ENCODE assay signal across 24 cellular contexts in genomic region chr1:215416497-215416896, GRCh38.
"Had no signal": no experiment of that assay in that cellular context is flagged by ENCODE, and none has a peak within 500 bp of the region (broad histone marks: within the 10 kb centered on the region; RNA-seq: fewer than 3 reads in every experiment).

No MANE protein-coding gene starts in this region.

- H3K36me3 ChIP-seq: adrenal gland, left lung, thoracic aorta, upper lobe of left lung had no signal

- H3K27me3 ChIP-seq: adrenal gland, foreskin keratinocyte, left lung, upper lobe of left lung had no signal

- ATAC-seq: activated T-cell treated with anti-CD3 and anti-CD28 coated beads, Interleukin-2, amount 50 U/mL, for 4 hours; foreskin keratinocyte; left lung; natural killer cell; sciatic nerve; T-helper 17 cell had no signal

- H3K27ac ChIP-seq: adrenal gland, foreskin keratinocyte, left lung, thoracic aorta, upper lobe of left lung had no signal

- H3K36me3 Mint-ChIP-seq: activated naive CD8-positive, alpha-beta T cell; immature natural killer cell had no signal

- H3K27ac Mint-ChIP-seq: activated naive CD8-positive, alpha-beta T cell; activated T-helper 2 cell treated with anti-CD3 and anti-CD28 coated beads, Interferon-gamma antibody, Interleukin-2, Interleukin-4, amounts not matched to agents 10 μg/mL and 5 μg/mL and 100 μg/mL, durations not matched to agents 14 hours and 24 hours and 36 hours; immature natural killer cell; natural killer cell; T-helper 17 cell had no signal

- H3K4me1 ChIP-seq: left lung, upper lobe of left lung had no signal

- H3K4me1 Mint-ChIP-seq: immature natural killer cell, natural killer cell, T-helper 17 cell had no signal

- H3K27me3 Mint-ChIP-seq: activated naive CD8-positive, alpha-beta T cell; T-helper 17 cell had no signal

- H3K9me3 Mint-ChIP-seq: activated T-cell treated with anti-CD3 and anti-CD28 coated beads, Interleukin-2, amount 50 U/mL, for 4 hours; activated T-helper 2 cell treated with anti-CD3 and anti-CD28 coated beads, Interferon-gamma antibody, Interleukin-2, Interleukin-4, amounts not matched to agents 10 μg/mL and 5 μg/mL and 100 μg/mL, durations not matched to agents 14 hours and 24 hours and 36 hours had no signal

- DNase-seq: activated CD4-positive, alpha-beta T cell treated with anti-CD3 and anti-CD28 coated beads for 4 hours; activated CD4-positive, alpha-beta T cell treated with anti-CD3 and anti-CD28 coated beads, Interleukin-2, amount 50 U/mL, for 48 hours; activated CD4-positive, CD25-positive, alpha-beta regulatory T cell; activated CD8-positive, alpha-beta memory T cell treated with anti-CD3 and anti-CD28 coated beads, Interleukin-2, amount 50 U/mL, for 48 hours; activated naive CD4-positive, alpha-beta T cell; activated T-cell treated with anti-CD3 and anti-CD28 coated beads, Interleukin-2, amount 50 U/mL, for 4 hours; adrenal gland; central memory CD4-positive, alpha-beta T cell; dermis blood vessel endothelial cell; effector CD8-positive, alpha-beta T cell; foreskin keratinocyte; immature natural killer cell; left lung; natural killer cell; nucleus accumbens; stimulated activated CD4-positive, alpha-beta T cell treated with anti-CD3 and anti-CD28 coated beads, Interleukin-2, amount 100 ng/mL, for 48 hours; stimulated activated naive CD4-positive, alpha-beta T cell treated with Interleukin-2 at 50 U/mL for 16 hours; T-helper 17 cell; upper lobe of left lung had no signal

- H3K9me3 ChIP-seq: adrenal gland, left lung, thoracic aorta, upper lobe of left lung had no signal

- H3K4me3 ChIP-seq: adrenal gland, left lung, lung, thoracic aorta, upper lobe of left lung had no signal

- H3K4me3 Mint-ChIP-seq: activated naive CD8-positive, alpha-beta T cell; activated T-cell treated with anti-CD3 and anti-CD28 coated beads, Interleukin-2, amount 50 U/mL, for 4 hours; immature natural killer cell; natural killer cell; T-helper 17 cell had no signal
